Comparison of ENCODE assay signal across 12 cellular contexts in genomic region chr2:108579631-108580030, GRCh38. TPM values are rescaled to one million over a fixed set of nuclear protein-coding genes. Genes with fewer than 3 reads are reported as not detected.
A peak's percentile ranks its signal among the peaks of the same experiment; 100 is the strongest.
DNase-seq lines count a peak whose midpoint lies in the region; ATAC-seq and TF ChIP-seq lines count a peak whose summit lies in the region.
"Had no signal": no experiment of that assay in that cellular context is flagged by ENCODE, and none has a peak within 500 bp of the region (broad histone marks: within the 10 kb centered on the region; RNA-seq: fewer than 3 reads in every experiment).

No MANE protein-coding gene starts in this region.

- no peaks in the 10 kb centered on the region for H4K20me1 ChIP-seq in GM23248 (ENCODE audit: insufficient read depth)

- 76 to 78% methylated on average over 7 of the region's 7 CpGs for WGBS in GM23248 (ENCODE audit: low coverage in 1 of 2, low lambda C conversion rate in 2 of 2, missing lambda C conversion rate in 2 of 2), 2 experiments

- H3K4me1 Mint-ChIP-seq in activated B cell treated with CpG ODN at 0.5 μM for 24 hours, result peaks cover 55% of the 10 kb centered on the region

- peak overlapping the region; percentile 73 for H3K27ac Mint-ChIP-seq in activated B cell treated with CpG ODN at 0.5 μM for 24 hours

- POLR2A ChIA-PET in activated B cell treated with CpG ODN at 0.5 μM for 24 hours (lab: Charles Lee), result no interaction called here

- no peaks in the 10 kb centered on the region for H3K9me3 Mint-ChIP-seq in activated B cell treated with CpG ODN at 0.5 μM for 24 hours

- H3K36me3 ChIP-seq in GM23248 (ENCODE audit: low read depth), result no peaks in the 10 kb centered on the region
- H3K36me3 ChIP-seq: Peyer's patch had no signal

- H3K27me3 Mint-ChIP-seq in activated B cell treated with CpG ODN at 0.5 μM for 24 hours, result no peaks in the 10 kb centered on the region

- in situ Hi-C loops in GM23248 (cut with MboI), result no loop called here

- H3K9ac ChIP-seq in GM23248, result no peak overlapping the region

- no peaks in the 10 kb centered on the region for H3K27me3 ChIP-seq in GM23248 (replicated peaks; ENCODE audit: insufficient read depth)
- H3K27me3 ChIP-seq: Peyer's patch had no signal

- no peak overlapping the region for H3K4me2 ChIP-seq in GM23248 (ENCODE audit: unreplicated experiment)

- no peak overlapping the region for H3K4me3 ChIP-seq in GM23248
- H3K4me3 ChIP-seq: Peyer's patch had no signal

- peak; percentile 57 for DNase-seq in ELR (ENCODE audit: low read depth)
- DNase-seq in activated B cell treated with CpG ODN at 0.5 μM for 24 hours, result no peak
- DNase-seq in left cardiac atrium, result peak; percentile 67
- DNase-seq in pulmonary artery endothelial cell (ENCODE audit: low read depth, low spot score), result peak; percentile 63
- DNase-seq in mesenteric fat pad (ENCODE audit: low spot score), result no peak
- no peak for DNase-seq in DMS153 treated with DMSO at 0.1 percent for 48 hours (lab: John Stamatoyannopoulos, UW; ENCODE audit: unreplicated experiment)
- no peak for DNase-seq in GM23248
- DNase-seq: activated CD4-positive, CD25-positive, alpha-beta regulatory T cell treated with anti-CD3 and anti-CD28 coated beads, Interleukin-2, amount 50 U/mL, for 72 hours; activated naive CD4-positive, alpha-beta T cell treated with Interleukin-2 at 50 U/mL for 16 hours; NCI-H2029 treated with DMSO at 0.1 percent for 48 hours; Peyer's patch had no signal

- H3K4me3 Mint-ChIP-seq in activated B cell treated with CpG ODN at 0.5 μM for 24 hours, result peak overlapping the region; percentile 52

- ATAC-seq in activated B cell treated with CpG ODN at 0.5 μM for 24 hours (ENCODE audit: low read depth), result peak; percentile 31
- peak; percentile 76 to 78 for ATAC-seq in left cardiac atrium
- no peak for ATAC-seq in HG03439 (IDR thresholded peaks at IDR 0.05; ENCODE audit: unreplicated experiment)

- no peaks in the 10 kb centered on the region for H3K9me2 ChIP-seq in GM23248 (ENCODE audit: insufficient read depth)

- H3K36me3 Mint-ChIP-seq in activated B cell treated with CpG ODN at 0.5 μM for 24 hours (ENCODE audit: low read depth), result no peaks in the 10 kb centered on the region

- CTCF ChIA-PET in activated B cell treated with CpG ODN at 0.5 μM for 24 hours (lab: Charles Lee), result no interaction called here

- peaks cover 23% of the 10 kb centered on the region for H3K4me1 ChIP-seq in GM23248 (ENCODE audit: insufficient read depth)

- peaks cover 92% of the 10 kb centered on the region for H3K79me2 ChIP-seq in GM23248 (ENCODE audit: insufficient read depth)

- no peak for TF ChIP-seq CTCF in activated B cell treated with CpG ODN at 0.5 μM for 24 hours (IDR thresholded peaks at IDR 0.05)

- H3F3A ChIP-seq in GM23248 (ENCODE audit: insufficient read depth), result peaks cover 27% of the 10 kb centered on the region

- H2AFZ ChIP-seq in GM23248, result no peak overlapping the region

- H3K9me3 ChIP-seq in GM23248 (ENCODE audit: low read depth), result no peaks in the 10 kb centered on the region
- H3K9me3 ChIP-seq: Peyer's patch had no signal

- intact Hi-C loops in activated B cell treated with CpG ODN at 0.5 μM for 24 hours (cut with micrococcal nuclease) (loop anchor here (5.0 to 10.0 kb wide), 5 partner anchors 87 to 1997 kb away; no protein-coding TSS in a partner anchor), left cardiac atrium (cut with DNase I) (loop anchor here (2.0 to 10.0 kb wide), 4 partner anchors 37 to 229 kb away; partner anchors contain the start of gene LIMS1 (in 1 of the 2))

- no peak overlapping the region for H3K27ac ChIP-seq in GM23248

RNA-seq across cellular contexts. Expression of gene LIMS1, which starts 45.4 kb away (rescaled TPM):
- total RNA-seq in activated B cell treated with CpG ODN at 0.5 μM for 24 hours, result 33.3 and 34.8 TPM in 2 replicates
- total RNA-seq in left cardiac atrium, result 10 to 100 TPM; 59.8 to 65.2 TPM
- total RNA-seq in pulmonary artery endothelial cell, result 145 and 169 TPM in 2 replicates
- 113 TPM for total RNA-seq in mesenteric fat pad
- 122 and 131 TPM in 2 replicates for total RNA-seq in GM23248 (2014; rRNA removed; shearing (Covaris generic))
- polyA plus RNA-seq in GM23248 (2016; fragmentation: Nextera tagmentation; extraction: Ambion mirVana), result 81.3 and 82.0 TPM in 2 replicates

Comparison
In these comparisons a context has a peak if more than half of its experiments do, and no peak if none do; other contexts are left out.
1. DNase-seq: peak in ELR (single experiment), left cardiac atrium (single experiment) and pulmonary artery endothelial cell (single experiment); none in activated B cell treated with CpG ODN at 0.5 μM for 24 hours (single experiment), mesenteric fat pad (single experiment), DMS153 treated with DMSO at 0.1 percent for 48 hours (single experiment) and GM23248 (single experiment).